33 cellular contexts compared by ENCODE assay signal in the genomic region with DNA sequence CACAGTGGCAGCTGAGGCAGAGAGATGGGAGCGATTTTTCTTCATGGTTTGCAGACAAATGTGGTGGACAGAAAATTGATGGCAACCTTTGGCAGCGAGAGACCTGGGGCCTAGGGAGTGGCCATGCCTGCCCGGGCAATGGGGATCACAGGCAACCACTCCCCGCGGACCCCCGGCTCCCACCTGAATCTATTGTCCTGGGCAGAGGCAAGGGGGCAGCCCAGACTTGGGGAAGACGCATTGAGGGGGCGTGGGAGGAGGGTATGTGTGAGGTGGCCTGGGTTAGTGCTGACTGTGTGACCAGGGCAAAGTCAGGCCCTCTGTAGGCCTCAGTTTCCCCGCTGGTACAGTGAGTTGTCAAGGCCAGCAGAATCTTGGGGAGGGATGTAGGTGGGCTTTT.
"Had no signal": no experiment of that assay in that cellular context is flagged by ENCODE, and none has a peak within 500 bp of the region (broad histone marks: within the 10 kb centered on the region; RNA-seq: fewer than 3 reads in every experiment).

No MANE protein-coding gene starts in this region.

- DNase-seq: activated effector memory CD4-positive, alpha-beta T cell treated with anti-CD3 and anti-CD28 coated beads, Interleukin-2, amount 50 U/mL, for 16 hours; activated effector memory CD4-positive, alpha-beta T cell treated with Interleukin-2 at 50 U/mL for 16 hours; activated gamma-delta T cell; activated gamma-delta T cell treated with Interleukin-2 at 50 U/mL for 16 hours; activated naive CD4-positive, alpha-beta T cell; activated naive CD4-positive, alpha-beta T cell treated with anti-CD3 and anti-CD28 coated beads for 36 hours; activated naive CD4-positive, alpha-beta T cell treated with anti-CD3 and anti-CD28 coated beads, Interleukin-2, amount 10 ng/mL, durations not matched to agents 7 days and 5 days; activated naive CD4-positive, alpha-beta T cell treated with anti-CD3 and anti-CD28 coated beads, Interleukin-2, amount 50 U/mL, for 16 hours; activated naive CD4-positive, alpha-beta T cell treated with Interleukin-2 at 50 U/mL for 16 hours; activated naive CD8-positive, alpha-beta T cell treated with anti-CD3 and anti-CD28 coated beads for 36 hours; activated naive CD8-positive, alpha-beta T cell treated with anti-CD3 and anti-CD28 coated beads, Interleukin-2, amount 10 ng/mL, durations not matched to agents 7 days and 5 days; activated naive CD8-positive, alpha-beta T cell treated with anti-CD3 and anti-CD28 coated beads, Interleukin-2, amount 50 U/mL, for 24 hours; activated T-cell treated with anti-CD3 and anti-CD28 coated beads for 4 hours; activated T-cell treated with anti-CD3 and anti-CD28 coated beads, Interleukin-2, amount 50 U/mL, for 1 hour; activated T-cell treated with anti-CD3 and anti-CD28 coated beads, Interleukin-2, amount 50 U/mL, for 24 hours; activated T-cell treated with anti-CD3 and anti-CD28 coated beads, Interleukin-2, amount 50 U/mL, for 4 hours; activated T-cell treated with anti-CD3 and anti-CD28 coated beads, Interleukin-2, amount 50 U/mL, for 48 hours; activated T-cell treated with anti-CD3 and anti-CD28 coated beads, Interleukin-2, amount 50 U/mL, for 72 hours; adrenal gland; amniotic stem cell; amygdala; anterior cingulate cortex; aorta; body of pancreas; brain microvascular endothelial cell; caudate nucleus; central memory CD4-positive, alpha-beta T cell; cerebellar nuclear complex had no signal

- H3K4me1 ChIP-seq: adrenal gland, ascending aorta, body of pancreas, breast epithelium had no signal

- H3K36me3 ChIP-seq: adrenal gland, ascending aorta, brain microvascular endothelial cell, breast epithelium, cardiac muscle cell had no signal

- H3K27ac ChIP-seq: adrenal gland, ascending aorta, body of pancreas, brain microvascular endothelial cell, breast epithelium, cardiac muscle cell had no signal

- H3K27me3 ChIP-seq: ascending aorta, brain microvascular endothelial cell, cardiac muscle cell had no signal

- ATAC-seq: activated naive CD4-positive, alpha-beta T cell treated with anti-CD3 and anti-CD28 coated beads, Interleukin-2, amount 50 U/mL, for 72 hours; activated naive CD8-positive, alpha-beta T cell treated with anti-CD3 and anti-CD28 coated beads, Interleukin-2, amount 50 U/mL, for 24 hours; activated T-cell treated with anti-CD3 and anti-CD28 coated beads, Interleukin-2, amount 50 U/mL, for 4 hours; activated T-cell treated with anti-CD3 and anti-CD28 coated beads, Interleukin-2, amount 50 U/mL, for 72 hours; activated T-helper 17 cell treated with anti-CD3 and anti-CD28 coated beads, Interleukin-2, amount 50 U/mL, for 72 hours; body of pancreas had no signal

- H3K9me3 ChIP-seq: adrenal gland had no signal

- H3K4me3 ChIP-seq: adrenal gland, ascending aorta, body of pancreas, breast epithelium, cardiac muscle cell had no signal
